Comparison of ENCODE assay signal across 11 cellular contexts in the genomic region with DNA sequence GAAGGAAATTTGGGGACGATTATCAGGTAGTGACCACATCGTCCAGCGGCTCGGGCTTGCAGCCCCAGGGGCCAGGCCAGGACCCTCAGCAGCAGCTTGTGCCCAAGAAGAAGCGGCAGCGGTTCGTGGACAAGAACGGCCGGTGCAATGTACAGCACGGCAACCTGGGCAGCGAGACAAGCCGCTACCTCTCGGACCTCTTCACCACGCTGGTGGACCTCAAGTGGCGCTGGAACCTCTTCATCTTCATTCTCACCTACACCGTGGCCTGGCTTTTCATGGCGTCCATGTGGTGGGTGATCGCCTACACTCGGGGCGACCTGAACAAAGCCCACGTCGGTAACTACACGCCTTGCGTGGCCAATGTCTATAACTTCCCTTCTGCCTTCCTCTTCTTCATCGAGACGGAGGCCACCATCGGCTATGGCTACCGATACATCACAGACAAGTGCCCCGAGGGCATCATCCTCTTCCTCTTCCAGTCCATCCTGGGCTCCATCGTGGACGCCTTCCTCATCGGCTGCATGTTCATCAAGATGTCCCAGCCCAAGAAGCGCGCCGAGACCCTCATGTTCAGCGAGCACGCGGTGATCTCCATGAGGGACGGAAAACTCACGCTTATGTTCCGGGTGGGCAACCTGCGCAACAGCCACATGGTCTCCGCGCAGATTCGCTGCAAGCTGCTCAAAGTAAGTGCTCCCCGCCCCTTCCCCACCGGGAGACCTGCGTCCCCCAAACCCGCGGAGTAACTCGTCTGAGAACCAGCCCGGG. TPM values are rescaled to one million over a fixed set of nuclear protein-coding genes. Genes with fewer than 3 reads are reported as not detected.
A peak's percentile ranks its signal among the peaks of the same experiment; 100 is the strongest.
DNase-seq lines count a peak whose midpoint lies in the region; ATAC-seq and TF ChIP-seq lines count a peak whose summit lies in the region.
"Had no signal": no experiment of that assay in that cellular context is flagged by ENCODE, and none has a peak within 500 bp of the region (broad histone marks: within the 10 kb centered on the region; RNA-seq: fewer than 3 reads in every experiment).

No MANE protein-coding gene starts in this region.

- H3K9me3 Mint-ChIP-seq in WTC11 = no peaks in the 10 kb centered on the region

- no peaks in the 10 kb centered on the region for H3K79me2 ChIP-seq in hepatocyte

- H3K27ac Mint-ChIP-seq in WTC11 = no peak overlapping the region
- H3K27ac Mint-ChIP-seq: HFFc6 had no signal

- H3K27me3 ChIP-seq in hepatocyte = no peaks in the 10 kb centered on the region

- WGBS in hepatocyte (ENCODE audit: low lambda C conversion rate, missing lambda C conversion rate) = 97% methylated on average over 52 of the region's 52 CpGs

- H3K9me3 ChIP-seq in hepatocyte (ENCODE audit: low read depth) = no peaks in the 10 kb centered on the region

- no peak overlapping the region for H3K4me3 ChIP-seq in hepatocyte

- peak overlapping the region; percentile 100 for H3K4me2 ChIP-seq in hepatocyte

- no peaks in the 10 kb centered on the region for H3K9me2 ChIP-seq in hepatocyte (replicated peaks; ENCODE audit: insufficient read depth)

- peaks cover 9% of the 10 kb centered on the region for H3K4me1 ChIP-seq in hepatocyte (ENCODE audit: insufficient read depth)

- no peaks in the 10 kb centered on the region for H3K36me3 ChIP-seq in hepatocyte (replicated peaks; ENCODE audit: insufficient read depth, low read depth)

- H4K20me1 ChIP-seq in hepatocyte (ENCODE audit: insufficient read depth, poor library complexity, severe bottlenecking) = no peaks in the 10 kb centered on the region

- POLR2A ChIA-PET in WTC11 (lab: Charles Lee) = no interaction called here

- peak overlapping the region; percentile 78 for H3K4me3 Mint-ChIP-seq in WTC11
- H3K4me3 Mint-ChIP-seq: HFFc6 had no signal

- no peak overlapping the region for H3K27ac ChIP-seq in hepatocyte

- CTCF ChIA-PET in WTC11 (lab: Charles Lee) = interaction anchor here (0.6 to 0.9 kb wide), 2 partner anchors 9 to 215 kb away, joined by 3 read pairs; no protein-coding TSS in a partner anchor

- H3K27me3 Mint-ChIP-seq in WTC11 (ENCODE audit: low read depth) = peaks cover 52% of the 10 kb centered on the region

- DNase-seq in DMS53 (lab: John Stamatoyannopoulos, UW) (peak; percentile 73), WTC11 (ENCODE audit: low spot score) (peak; percentile 17), hepatocyte (ENCODE audit: low spot score) (no peak), posterior cingulate gyrus (peak in 7 of 10 donors; percentile 17 to 88 (median 34)), NCI-H2081 treated with DMSO at 0.1 percent for 48 hours (lab: John Stamatoyannopoulos, UW) (no peak), AG08396 (ENCODE audit: low spot score) (no peak)
- DNase-seq in stimulated activated CD8-positive, alpha-beta memory T cell treated with anti-CD3 and anti-CD28 coated beads, Interleukin-4, amount 100 ng/mL, for 48 hours = no peak
- DNase-seq in stimulated activated naive CD4-positive, alpha-beta T cell (lab: John Stamatoyannopoulos, UW) = no peak
- DNase-seq: activated CD4-positive, alpha-beta T cell treated with anti-CD3 and anti-CD28 coated beads for 4 hours; HFFc6; IMR-90 had no signal

- H3K4me1 Mint-ChIP-seq in WTC11 = peaks cover 14% of the 10 kb centered on the region

- TF ChIP-seq CTCF in WTC11 (IDR thresholded peaks at IDR 0.05) (no peak), hepatocyte (IDR thresholded peaks at IDR 0.05; ENCODE audit: poor library complexity) (no peak)

- ATAC-seq in WTC11 = no peak

- no peak overlapping the region for H2AFZ ChIP-seq in hepatocyte

- H3K36me3 Mint-ChIP-seq in WTC11 = no peaks in the 10 kb centered on the region

- intact Hi-C loops in posterior cingulate gyrus (cut with DNase I) = no loop called here

TF ChIP-seq in WTC11, 78 proteins besides CTCF, POLR2A, EP300 and RAD21:
- TF ChIP-seq, protein P1, sequence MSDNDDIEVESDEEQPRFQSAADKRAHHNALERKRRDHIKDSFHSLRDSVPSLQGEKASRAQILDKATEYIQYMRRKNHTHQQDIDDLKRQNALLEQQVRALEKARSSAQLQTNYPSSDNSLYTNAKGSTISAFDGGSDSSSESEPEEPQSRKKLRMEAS (CRISPR knock-in tag; IDR thresholded peaks at IDR 0.05) = peak; percentile 62; the same call in 1 of the 2 replicates
- TF ChIP-seq, protein P2, sequence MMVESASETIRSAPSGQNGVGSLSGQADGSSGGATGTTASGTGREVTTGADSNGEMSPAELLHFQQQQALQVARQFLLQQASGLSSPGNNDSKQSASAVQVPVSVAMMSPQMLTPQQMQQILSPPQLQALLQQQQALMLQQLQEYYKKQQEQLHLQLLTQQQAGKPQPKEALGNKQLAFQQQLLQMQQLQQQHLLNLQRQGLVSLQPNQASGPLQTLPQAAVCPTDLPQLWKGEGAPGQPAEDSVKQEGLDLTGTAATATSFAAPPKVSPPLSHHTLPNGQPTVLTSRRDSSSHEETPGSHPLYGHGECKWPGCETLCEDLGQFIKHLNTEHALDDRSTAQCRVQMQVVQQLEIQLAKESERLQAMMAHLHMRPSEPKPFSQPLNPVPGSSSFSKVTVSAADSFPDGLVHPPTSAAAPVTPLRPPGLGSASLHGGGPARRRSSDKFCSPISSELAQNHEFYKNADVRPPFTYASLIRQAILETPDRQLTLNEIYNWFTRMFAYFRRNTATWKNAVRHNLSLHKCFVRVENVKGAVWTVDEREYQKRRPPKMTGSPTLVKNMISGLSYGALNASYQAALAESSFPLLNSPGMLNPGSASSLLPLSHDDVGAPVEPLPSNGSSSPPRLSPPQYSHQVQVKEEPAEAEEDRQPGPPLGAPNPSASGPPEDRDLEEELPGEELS (CRISPR knock-in tag; IDR thresholded peaks at IDR 0.05) = 0 out of 2 replicates have a peak, but pooled peaks have one; percentile 3
- no peak; the same call in 1 of the 2 replicates for TF ChIP-seq ZNF138 (CRISPR knock-in tag; conservative IDR thresholded peaks at IDR 0.05)
- TF ChIP-seq, protein P3, sequence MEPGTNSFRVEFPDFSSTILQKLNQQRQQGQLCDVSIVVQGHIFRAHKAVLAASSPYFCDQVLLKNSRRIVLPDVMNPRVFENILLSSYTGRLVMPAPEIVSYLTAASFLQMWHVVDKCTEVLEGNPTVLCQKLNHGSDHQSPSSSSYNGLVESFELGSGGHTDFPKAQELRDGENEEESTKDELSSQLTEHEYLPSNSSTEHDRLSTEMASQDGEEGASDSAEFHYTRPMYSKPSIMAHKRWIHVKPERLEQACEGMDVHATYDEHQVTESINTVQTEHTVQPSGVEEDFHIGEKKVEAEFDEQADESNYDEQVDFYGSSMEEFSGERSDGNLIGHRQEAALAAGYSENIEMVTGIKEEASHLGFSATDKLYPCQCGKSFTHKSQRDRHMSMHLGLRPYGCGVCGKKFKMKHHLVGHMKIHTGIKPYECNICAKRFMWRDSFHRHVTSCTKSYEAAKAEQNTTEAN (CRISPR knock-in tag; IDR thresholded peaks at IDR 0.05) = 0 out of 2 replicates have a peak, but pooled peaks have one; percentile 25
- TF ChIP-seq TEAD4 (CRISPR knock-in tag; IDR thresholded peaks at IDR 0.05) = no peak
- no peak for TF ChIP-seq ZNF121 (CRISPR knock-in tag; IDR thresholded peaks at IDR 0.05)
- TF ChIP-seq, protein P4, sequence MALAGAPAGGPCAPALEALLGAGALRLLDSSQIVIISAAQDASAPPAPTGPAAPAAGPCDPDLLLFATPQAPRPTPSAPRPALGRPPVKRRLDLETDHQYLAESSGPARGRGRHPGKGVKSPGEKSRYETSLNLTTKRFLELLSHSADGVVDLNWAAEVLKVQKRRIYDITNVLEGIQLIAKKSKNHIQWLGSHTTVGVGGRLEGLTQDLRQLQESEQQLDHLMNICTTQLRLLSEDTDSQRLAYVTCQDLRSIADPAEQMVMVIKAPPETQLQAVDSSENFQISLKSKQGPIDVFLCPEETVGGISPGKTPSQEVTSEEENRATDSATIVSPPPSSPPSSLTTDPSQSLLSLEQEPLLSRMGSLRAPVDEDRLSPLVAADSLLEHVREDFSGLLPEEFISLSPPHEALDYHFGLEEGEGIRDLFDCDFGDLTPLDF (CRISPR knock-in tag; IDR thresholded peaks at IDR 0.05) = no peak
- TF ChIP-seq SMAD4 (CRISPR knock-in tag; IDR thresholded peaks at IDR 0.05) = no peak
- no peak for TF ChIP-seq NR3C1 (CRISPR knock-in tag; conservative IDR thresholded peaks at IDR 0.05; ENCODE audit: low read depth)

RNA-seq across cellular contexts. Expression of a gene that starts 0.5 kb away (rescaled TPM):
- total RNA-seq in WTC11 (2021) = 0.31 to 0.69 TPM (median 0.32 TPM) in 3 replicates
- total RNA-seq in hepatocyte = 0.88 and 3.0 TPM in 2 replicates
- polyA plus RNA-seq in hepatocyte = 0.04 and 0.19 TPM in 2 replicates
- total RNA-seq: HFFc6, IMR-90 had no signal
- polyA plus RNA-seq: IMR-90 had no signal

Comparison
In these comparisons a context has a peak if more than half of its experiments do, and no peak if none do; other contexts are left out.
1. DNase-seq: peak in DMS53 (single experiment), WTC11 (single experiment) and posterior cingulate gyrus (7 of 10); none in hepatocyte (single experiment), NCI-H2081 treated with DMSO at 0.1 percent for 48 hours (single experiment), stimulated activated CD8-positive, alpha-beta memory T cell treated with anti-CD3 and anti-CD28 coated beads, Interleukin-4, amount 100 ng/mL, for 48 hours (single experiment), stimulated activated naive CD4-positive, alpha-beta T cell (0 of 6) and AG08396 (single experiment).